In genomic region chr4:176525576-176525975, GRCh38 we compare ENCODE assay signal across 1 cellular context.
TF ChIP-seq lines count a peak whose summit lies in the region.

No MANE protein-coding gene starts in this region.

TF ChIP-seq in GM23338, 12 proteins besides CTCF, POLR2A, EP300 and RAD21 (continued from another document):
- no peak for TF ChIP-seq ZNF462 (CRISPR knock-in tag; IDR thresholded peaks at IDR 0.05)
